8 cellular contexts compared by ENCODE assay signal in the genomic region with DNA sequence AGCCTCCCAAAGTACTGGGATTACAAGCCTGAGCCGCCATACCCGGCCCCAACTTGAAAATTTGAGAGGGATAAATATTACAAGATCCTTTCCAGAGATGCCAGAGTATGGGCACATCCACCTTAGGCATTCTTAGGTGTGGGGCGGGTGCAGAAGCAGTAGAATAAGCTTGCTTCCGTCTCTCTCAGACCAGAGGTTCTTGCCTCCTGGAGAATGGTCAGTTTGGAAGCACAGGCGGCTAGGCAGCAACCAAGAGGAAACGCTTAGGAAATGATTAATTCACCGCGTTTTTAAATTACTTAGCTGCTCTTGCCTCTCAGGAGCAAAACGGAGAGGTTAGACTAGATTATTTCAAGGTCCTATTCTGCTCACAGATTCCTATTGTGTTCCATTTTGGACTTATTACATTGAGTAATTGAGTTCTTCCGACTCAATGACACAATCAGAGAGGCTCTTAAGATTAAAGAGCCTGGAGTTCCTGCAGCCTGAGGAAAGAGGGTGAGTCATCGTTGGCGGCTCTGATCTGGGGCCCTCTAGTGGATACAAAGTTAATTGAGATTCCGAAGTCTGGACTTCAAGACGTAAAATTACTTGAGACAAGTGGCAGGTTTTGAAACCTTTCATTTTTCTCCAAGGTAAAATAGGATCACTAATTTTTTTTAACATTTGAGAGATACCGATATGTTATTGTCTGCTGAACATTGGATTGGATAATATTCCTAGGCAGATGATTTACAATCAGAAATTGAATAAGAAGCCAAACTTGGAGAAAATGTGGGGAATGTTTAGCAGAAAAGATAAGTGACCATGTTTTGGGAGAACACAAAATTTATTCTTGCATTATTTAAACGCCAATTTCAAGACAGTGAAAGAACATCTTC. TPM values are rescaled to one million over a fixed set of nuclear protein-coding genes. Genes with fewer than 3 reads are reported as not detected.
DNase-seq lines count a peak whose midpoint lies in the region; ATAC-seq, FAIRE-seq and TF ChIP-seq lines count a peak whose summit lies in the region.

No MANE protein-coding gene starts in this region.

- in situ Hi-C loops in GM13977 (cut with MboI; ENCODE audit: low pct_unique_long_range_greater_than_20kb, low sequenced_read_pairs, unreplicated experiment) (no loop called here), SK-MEL-5 (cut with HindIII; ENCODE audit: low pct_unique_long_range_greater_than_20kb, low sequenced_read_pairs) (no loop called here)

- H3K9ac ChIP-seq in trophoblast cell (ENCODE audit: low read length): no peak overlapping the region

- FAIRE-seq in A549 (lab: Jason Lieb, UNC): no peak

- H2BK5ac ChIP-seq in trophoblast cell (ENCODE audit: low read depth, low read length, poor library complexity): no peak overlapping the region

- no peak overlapping the region for H3K4me3 ChIP-seq in A549
- no peak overlapping the region for H3K4me3 ChIP-seq in LNCaP clone FGC (ENCODE audit: low read depth, low read length)
- H3K4me3 ChIP-seq in trophoblast cell (ENCODE audit: low read depth, low read length): no peak overlapping the region

- TF ChIP-seq POLR2A in A549 (IDR thresholded peaks at IDR 0.05; ENCODE audit: low read length): no peak

- no peak for TF ChIP-seq EP300 in A549 (IDR thresholded peaks at IDR 0.05)

- no peak overlapping the region for H4K91ac ChIP-seq in trophoblast cell (ENCODE audit: low read depth, low read length)

- CTCF ChIA-PET in A549 (lab: Yijun Ruan, JAX): interaction anchor here (0.6 to 1.6 kb wide), 8 partner anchors 9 to 1454 kb away, joined by 3 to 4 read pairs (median 3); no protein-coding TSS in a partner anchor

- no peaks in the 10 kb centered on the region for H3K4me1 ChIP-seq in A549
- peaks cover 6% of the 10 kb centered on the region in 2 experiments for H3K4me1 ChIP-seq in trophoblast cell (ENCODE audit: control insufficient read depth in 1 of 2, insufficient read depth in 2 of 2, low read length in 2 of 2)

- DNase-seq in A549 (ENCODE audit: low read depth in 1 of 2, low spot score in 1 of 2) (peak; percentile 43 to 83), GM13977 (ENCODE audit: low spot score) (peak; percentile 54), LNCaP clone FGC (ENCODE audit: low read depth) (peak; percentile 75), SK-MEL-5 (ENCODE audit: low read depth, low spot score) (peak; percentile 70), Right ventricle myocardium superior (peak; percentile 65), trophoblast cell (peak; percentile 82 to 95), ureter (ENCODE audit: low spot score) (peak; percentile 74)
- DNase-seq in activated naive CD8-positive, alpha-beta T cell treated with anti-CD3 and anti-CD28 coated beads, Interleukin-2, amount 50 U/mL, for 16 hours (ENCODE audit: low read depth, low spot score): peak; percentile 15

- H2AFZ ChIP-seq in trophoblast cell (ENCODE audit: insufficient read depth, low read length, poor library complexity): no peak overlapping the region

- no peaks in the 10 kb centered on the region for H3K79me1 ChIP-seq in trophoblast cell (ENCODE audit: low read length)

- H3K9me3 ChIP-seq in A549 (no peaks in the 10 kb centered on the region), trophoblast cell (ENCODE audit: insufficient read depth, low read depth, low read length) (peaks cover 2% of the 10 kb centered on the region)

- no peaks in the 10 kb centered on the region for H3K79me2 ChIP-seq in trophoblast cell (ENCODE audit: control insufficient read depth, insufficient read depth, low read length, poor library complexity)

- H4K8ac ChIP-seq in trophoblast cell (ENCODE audit: low read depth, low read length): no peak overlapping the region

- no peaks in the 10 kb centered on the region for H3K27me3 ChIP-seq in trophoblast cell (ENCODE audit: insufficient read depth, low read length)

- no peak overlapping the region for H4K12ac ChIP-seq in trophoblast cell (ENCODE audit: low read depth, low read length)

- ATAC-seq in A549 (peak; percentile 89 to 95), Right ventricle myocardium superior (ENCODE audit: poor library complexity) (peak; percentile 94)

- H3K36me3 ChIP-seq in trophoblast cell (ENCODE audit: control insufficient read depth in 1 of 2, insufficient read depth in 2 of 2, low read length in 2 of 2): no peaks in the 10 kb centered on the region

- no peak overlapping the region for H2AK5ac ChIP-seq in trophoblast cell (ENCODE audit: low read length)

- peak; percentile 47 to 51; a peak in 4 of 5 replicates for TF ChIP-seq RAD21 in A549 (conservative IDR thresholded peaks at IDR 0.05 in 1 of 2, IDR thresholded peaks at IDR 0.05 in 1 of 2)

- peak; percentile 65 for TF ChIP-seq CTCF in A549 (IDR thresholded peaks at IDR 0.05)
- peak; percentile 76 for TF ChIP-seq CTCF in GM13977 (IDR thresholded peaks at IDR 0.05; ENCODE audit: extremely low read depth, insufficient read depth, missing control alignments)
- peak; percentile 71 for TF ChIP-seq CTCF in LNCaP clone FGC (IDR thresholded peaks at IDR 0.05; ENCODE audit: control insufficient read depth, extremely low read depth, insufficient read depth)

- intact Hi-C loops in Right ventricle myocardium superior (cut with DNase I): no loop called here

- H3K4me2 ChIP-seq in A549 (peak overlapping the region; percentile 54), trophoblast cell (ENCODE audit: low read length) (no peak overlapping the region)

- H3K4ac ChIP-seq in trophoblast cell (ENCODE audit: low read depth, low read length): no peak overlapping the region

- 31% methylated on average over 16 of the region's 16 CpGs for WGBS in A549 (ENCODE audit: missing lambda C conversion rate)
- WGBS in trophoblast cell (ENCODE audit: extremely low coverage, insufficient coverage, insufficient read length): no CpG with 5 or more reads among the region's 16 CpGs

- no peak overlapping the region for H2BK120ac ChIP-seq in trophoblast cell (ENCODE audit: insufficient read depth, low read length, poor library complexity)

- no peak overlapping the region for H2BK12ac ChIP-seq in trophoblast cell (ENCODE audit: low read length)

- H3K27ac ChIP-seq in A549 (peak overlapping the region; percentile 41 to 70; a peak in 4 of 6 replicates), trophoblast cell (ENCODE audit: low read depth, low read length) (no peak overlapping the region)

- no peak overlapping the region for H3K18ac ChIP-seq in trophoblast cell (ENCODE audit: low read length)

- no peak overlapping the region for H3K23ac ChIP-seq in trophoblast cell (ENCODE audit: low read length)

- POLR2A ChIA-PET in A549 (lab: Yijun Ruan, JAX): no interaction called here

- no peak overlapping the region for H3K14ac ChIP-seq in trophoblast cell (ENCODE audit: low read length)

TF ChIP-seq in A549, 52 proteins besides CTCF, POLR2A, EP300 and RAD21 (continues in another document):
- no peak for TF ChIP-seq NR3C1 (IDR thresholded peaks at IDR 0.05)
- TF ChIP-seq MAZ (IDR thresholded peaks at IDR 0.05; ENCODE audit: borderline replicate concordance, low read depth, low read length): no peak
- TF ChIP-seq SMC3 (IDR thresholded peaks at IDR 0.05): peak; percentile 64
- TF ChIP-seq, protein P1, sequence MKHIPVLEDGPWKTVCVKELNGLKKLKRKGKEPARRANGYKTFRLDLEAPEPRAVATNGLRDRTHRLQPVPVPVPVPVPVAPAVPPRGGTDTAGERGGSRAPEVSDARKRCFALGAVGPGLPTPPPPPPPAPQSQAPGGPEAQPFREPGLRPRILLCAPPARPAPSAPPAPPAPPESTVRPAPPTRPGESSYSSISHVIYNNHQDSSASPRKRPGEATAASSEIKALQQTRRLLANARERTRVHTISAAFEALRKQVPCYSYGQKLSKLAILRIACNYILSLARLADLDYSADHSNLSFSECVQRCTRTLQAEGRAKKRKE (CRISPR knock-in tag; IDR thresholded peaks at IDR 0.05; ENCODE audit: low read depth): no peak
- no peak for TF ChIP-seq JUN (IDR thresholded peaks at IDR 0.05)
- TF ChIP-seq BHLHE40 (IDR thresholded peaks at IDR 0.05; ENCODE audit: low read depth, low read length): no peak
- TF ChIP-seq TP53 (CRISPR knock-in tag; IDR thresholded peaks at IDR 0.05): no peak
- 0 out of 2 replicates have a peak, but pooled peaks have one; percentile 36 for TF ChIP-seq JUNB (IDR thresholded peaks at IDR 0.05)
- peak; percentile 71; the same call in 1 of the 2 replicates for TF ChIP-seq FOSL2 (IDR thresholded peaks at IDR 0.05)
- peak; percentile 99 for TF ChIP-seq FOSL2 (CRISPR knock-in tag; IDR thresholded peaks at IDR 0.05)
- no peak for TF ChIP-seq MAFK (IDR thresholded peaks at IDR 0.05; ENCODE audit: partially characterized antibody)
- TF ChIP-seq MYC (IDR thresholded peaks at IDR 0.05; ENCODE audit: borderline replicate concordance, low read length): no peak
- no peak for TF ChIP-seq RNF2 (IDR thresholded peaks at IDR 0.05; ENCODE audit: borderline replicate concordance, low read depth)
- no peak for TF ChIP-seq CBX2 (IDR thresholded peaks at IDR 0.05; ENCODE audit: borderline replicate concordance, low read depth)

RNA-seq across cellular contexts. Expression of a gene that starts 5.8 kb away (rescaled TPM):
- not detected in 2 replicates for polyA plus RNA-seq in A549 (2011; rRNA removed)
- not detected in 2 replicates for polyA plus RNA-seq in A549 (2012; cell fraction: cytosol; rRNA removed)
- polyA plus RNA-seq in A549 (2012; cell fraction: nucleus; rRNA removed): not detected in 2 replicates
- not detected in 3 replicates for polyA plus RNA-seq in A549 (2017; fragmentation: RNase III; extraction: RNeasy Plus Mini Kit Qiagen cat#74134 plus additional on column Dnase treatment)
- not detected in 2 replicates for polyA minus RNA-seq in A549 (2011; rRNA and poly(A)+ RNA removed)
- not detected in 2 replicates for total RNA-seq in SK-MEL-5 (2014; rRNA removed; shearing (Covaris generic))
- polyA plus RNA-seq in SK-MEL-5 (2015; cell fraction: cytosol; rRNA removed): not detected in 2 replicates
- not detected in 2 replicates for polyA plus RNA-seq in SK-MEL-5 (2015; cell fraction: nucleus; rRNA removed)
- total RNA-seq in Right ventricle myocardium superior: not detected
- not detected in 2 replicates for polyA plus RNA-seq in trophoblast cell (2013)
- not detected for total RNA-seq in ureter

Comparison
In these comparisons a context has a peak if more than half of its experiments do, and no peak if none do; other contexts are left out.
1. DNase-seq: peak in every context shown above with its lines; median percentile 88 in trophoblast cell; 75 in LNCaP clone FGC; 74 in ureter; 70 in SK-MEL-5; 65 in Right ventricle myocardium superior; 63 in A549; 54 in GM13977; 15 in activated naive CD8-positive, alpha-beta T cell treated with anti-CD3 and anti-CD28 coated beads, Interleukin-2, amount 50 U/mL, for 16 hours.